ENCODE assay signal across 8 cellular contexts in genomic region chr1:211948377-211948776, GRCh38.
"Had no signal": no experiment of that assay in that cellular context is flagged by ENCODE, and none has a peak within 500 bp of the region (broad histone marks: within the 10 kb centered on the region; RNA-seq: fewer than 3 reads in every experiment).

No MANE protein-coding gene starts in this region.

- H2AFZ ChIP-seq: GM23248 had no signal

- H3K4me3 ChIP-seq: GM23248, HAP-1, K562 had no signal

- H3K27ac ChIP-seq: GM23248, HL-60 had no signal

- H3K9me3 ChIP-seq: HAP-1 had no signal

- DNase-seq: GOT3, H7, HFFc6, IMR-90 had no signal
